In the genomic region with DNA sequence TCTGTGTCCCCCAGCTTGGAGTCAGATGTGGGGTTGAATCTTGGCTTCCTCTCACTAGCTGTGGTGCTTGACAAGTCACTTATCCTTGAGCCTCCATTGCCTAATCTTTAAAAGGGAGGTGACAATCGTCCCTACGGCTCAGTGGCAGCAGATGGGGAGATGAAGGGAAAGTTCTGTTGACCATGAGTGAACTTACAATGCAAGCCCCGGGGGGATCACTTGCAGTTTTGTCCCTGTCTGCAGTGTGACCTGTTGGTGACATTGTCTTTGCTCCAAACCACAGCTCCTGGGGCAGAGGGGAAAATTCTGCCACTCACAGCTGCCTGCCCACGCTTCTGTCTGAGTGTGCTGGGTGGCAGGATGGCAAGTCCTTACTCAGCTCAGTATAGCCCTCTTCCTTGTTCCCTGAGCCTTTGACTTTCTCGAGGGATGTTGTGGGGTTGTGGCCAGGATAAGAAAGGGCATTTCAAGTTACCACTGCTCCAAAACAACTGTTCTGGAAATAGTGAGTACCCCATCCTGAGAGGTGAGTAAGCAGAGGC, we compare ENCODE assay signal across 11 cellular contexts. TPM values are rescaled to one million over a fixed set of nuclear protein-coding genes. Genes with fewer than 3 reads are reported as not detected.
DNase-seq lines count a peak whose midpoint lies in the region; ATAC-seq and TF ChIP-seq lines count a peak whose summit lies in the region.
"Had no signal": no experiment of that assay in that cellular context is flagged by ENCODE, and none has a peak within 500 bp of the region (broad histone marks: within the 10 kb centered on the region; RNA-seq: fewer than 3 reads in every experiment).

No MANE protein-coding gene starts in this region.

- H3K4me1 ChIP-seq in mammary epithelial cell (ENCODE audit: insufficient read depth, low read length) (peaks cover 28% of the 10 kb centered on the region), breast epithelium (no peaks in the 10 kb centered on the region), mesendoderm (ENCODE audit: control insufficient read depth, low read depth, low read length) (peaks cover 6% of the 10 kb centered on the region), upper lobe of right lung (no peaks in the 10 kb centered on the region), adrenal gland (replicated peaks in 1 of 2) (peaks cover 0 to 5% of the 10 kb centered on the region in 2 donors)
- H3K4me1 ChIP-seq: parathyroid adenoma had no signal

- H3K56ac ChIP-seq in mesendoderm (ENCODE audit: low read length), result peak overlapping the region; percentile 90

- H3K23ac ChIP-seq in mesendoderm (ENCODE audit: low read length), result no peak overlapping the region

- H2AK5ac ChIP-seq in mesendoderm (ENCODE audit: low read length), result no peak overlapping the region

- H4K8ac ChIP-seq in mesendoderm (ENCODE audit: low read depth, low read length), result no peak overlapping the region

- H3K27me3 ChIP-seq in mammary epithelial cell (ENCODE audit: insufficient read depth, low read length) (peaks cover 10% of the 10 kb centered on the region), breast epithelium (peaks cover 0 to 31% of the 10 kb centered on the region in 2 donors), mesendoderm (ENCODE audit: insufficient read depth, low read length, poor library complexity) (peaks cover 3% of the 10 kb centered on the region), upper lobe of right lung (peaks cover 25% of the 10 kb centered on the region), adrenal gland (peaks cover 31% of the 10 kb centered on the region)

- peaks cover 2% of the 10 kb centered on the region for H3K79me1 ChIP-seq in mesendoderm (ENCODE audit: low read length)

- no peak overlapping the region for H2BK15ac ChIP-seq in mesendoderm (replicated peaks; ENCODE audit: low read depth)

- H3K4me3 ChIP-seq in mammary epithelial cell (replicated peaks in 1 of 3; ENCODE audit: insufficient read depth in 1 of 3, low read depth in 2 of 3, low read length in 3 of 3) (peak overlapping the region; percentile 18 to 73 (median 56)), breast epithelium (peak overlapping the region in 1 of 3 donors; percentile 59), epithelial cell of proximal tubule (ENCODE audit: low read depth, low read length) (peak overlapping the region; percentile 56), mesendoderm (ENCODE audit: low read length) (no peak overlapping the region), upper lobe of right lung (peak overlapping the region; percentile 41), adrenal gland (no peak overlapping the region)

- no peak overlapping the region for H2BK5ac ChIP-seq in mesendoderm (ENCODE audit: low read length)

- H3K4me2 ChIP-seq in mammary epithelial cell (ENCODE audit: insufficient read depth, low read depth, low read length) (peak overlapping the region; percentile 78), mesendoderm (ENCODE audit: low read length) (peak overlapping the region; percentile 87)

- 23% methylated on average over 5 of the region's 5 CpGs for WGBS in mammary epithelial cell (ENCODE audit: low coverage, missing lambda C conversion rate)
- WGBS in mesendoderm (ENCODE audit: extremely low coverage, insufficient coverage, low lambda C conversion rate), result no CpG with 5 or more reads among the region's 5 CpGs
- 42 to 74% (median 54%) methylated on average over 5 of the region's 5 CpGs for WGBS in adrenal gland, 4 donors

- H3K9ac ChIP-seq in mammary epithelial cell (ENCODE audit: insufficient read depth, low read length), result peak overlapping the region; percentile 61
- H3K9ac ChIP-seq in mesendoderm (ENCODE audit: low read length), result peak overlapping the region; percentile 69
- H3K9ac ChIP-seq: parathyroid adenoma had no signal

- H3K9me3 ChIP-seq in mammary epithelial cell (replicated peaks; ENCODE audit: insufficient read depth, low read length) (no peaks in the 10 kb centered on the region), breast epithelium (no peaks in the 10 kb centered on the region), upper lobe of right lung (no peaks in the 10 kb centered on the region), adrenal gland (replicated peaks in 1 of 3) (no peaks in the 10 kb centered on the region)
- H3K9me3 ChIP-seq: thoracic aorta had no signal

- H4K5ac ChIP-seq in mesendoderm (ENCODE audit: low read length), result no peak overlapping the region

- H3K18ac ChIP-seq in mesendoderm (ENCODE audit: low read length), result no peak overlapping the region

- CTCF ChIA-PET in mammary epithelial cell (lab: Charles Lee; ENCODE audit: low non-redundant PET), result interaction anchor here (0.8 kb wide), 1 partner anchor 19 kb away, joined by 4 read pairs; no protein-coding TSS in a partner anchor

- H4K20me1 ChIP-seq in mammary epithelial cell (ENCODE audit: insufficient read depth, low read length), result no peaks in the 10 kb centered on the region

- TF ChIP-seq POLR2A in breast epithelium (IDR thresholded peaks at IDR 0.05), result no peak
- no peak for TF ChIP-seq POLR2A in adrenal gland (IDR thresholded peaks at IDR 0.05)

- no peaks in the 10 kb centered on the region for H3K36me3 ChIP-seq in mammary epithelial cell (ENCODE audit: insufficient read depth, low read length)
- H3K36me3 ChIP-seq in breast epithelium, result no peaks in the 10 kb centered on the region
- H3K36me3 ChIP-seq in mesendoderm (ENCODE audit: control insufficient read depth, insufficient read depth, low read length), result no peaks in the 10 kb centered on the region
- no peaks in the 10 kb centered on the region for H3K36me3 ChIP-seq in upper lobe of right lung
- no peaks in the 10 kb centered on the region for H3K36me3 ChIP-seq in adrenal gland (replicated peaks in 1 of 2)
- H3K36me3 ChIP-seq: thoracic aorta had no signal

- H2AFZ ChIP-seq in mammary epithelial cell (ENCODE audit: low read depth, low read length), result no peak overlapping the region
- H2AFZ ChIP-seq: parathyroid adenoma had no signal

- dilution Hi-C loops in mammary epithelial cell (cut with HindIII; ENCODE audit: low sequenced_read_pairs), result no loop called here

- no TSS peak for BruUV-seq in mammary epithelial cell (replicated peaks; lab: Mats Ljungman, UMichigan)

- H3K79me2 ChIP-seq in mammary epithelial cell (ENCODE audit: insufficient read depth, low read length) (peaks cover 64% of the 10 kb centered on the region), mesendoderm (ENCODE audit: control insufficient read depth, insufficient read depth, low read length) (peaks cover 3% of the 10 kb centered on the region)
- H3K79me2 ChIP-seq: parathyroid adenoma had no signal

- TF ChIP-seq CTCF in mammary epithelial cell (conservative IDR thresholded peaks at IDR 0.05 in 1 of 2, IDR thresholded peaks at IDR 0.05 in 1 of 2; ENCODE audit: extremely low read depth in 1 of 2, insufficient read depth in 1 of 2, low read depth in 1 of 2, low read length in 2 of 2), result no peak
- no peak for TF ChIP-seq CTCF in breast epithelium (IDR thresholded peaks at IDR 0.05)
- TF ChIP-seq CTCF in epithelial cell of proximal tubule (conservative IDR thresholded peaks at IDR 0.05; ENCODE audit: low read depth, low read length), result no peak
- no peak for TF ChIP-seq CTCF in upper lobe of right lung (IDR thresholded peaks at IDR 0.05)
- TF ChIP-seq CTCF in adrenal gland (IDR thresholded peaks at IDR 0.05), result no peak

- ATAC-seq in upper lobe of right lung (peak; percentile 29), HG02938 (IDR thresholded peaks at IDR 0.05; ENCODE audit: unreplicated experiment) (no peak), HG02642 (IDR thresholded peaks at IDR 0.05; ENCODE audit: poor library complexity, unreplicated experiment) (no peak)

- H2BK120ac ChIP-seq in mesendoderm (ENCODE audit: low read depth, low read length), result no peak overlapping the region

- in situ Hi-C loops in mammary epithelial cell (cut with MboI; ENCODE audit: low sequenced_read_pairs in 2 of 2), result no loop called here

- H3K27ac ChIP-seq in mammary epithelial cell (ENCODE audit: insufficient read depth, low read depth, low read length), result peak overlapping the region; percentile 58
- no peak overlapping the region for H3K27ac ChIP-seq in breast epithelium
- H3K27ac ChIP-seq in mesendoderm (ENCODE audit: low read depth, low read length), result no peak overlapping the region
- H3K27ac ChIP-seq in upper lobe of right lung, result no peak overlapping the region
- H3K27ac ChIP-seq in adrenal gland, result no peak overlapping the region
- H3K27ac ChIP-seq: parathyroid adenoma, thoracic aorta had no signal

- H3K4ac ChIP-seq in mesendoderm (ENCODE audit: low read depth, low read length), result no peak overlapping the region

- intact Hi-C loops in mammary epithelial cell (cut with micrococcal nuclease) (no loop called here), breast epithelium (cut with DNase I; ENCODE audit: low total_unique reads) (loop anchor here (2.0 kb wide), 1 partner anchor 54 kb away; no protein-coding TSS in a partner anchor), upper lobe of right lung (cut with DNase I) (no loop called here), adrenal gland (cut with DNase I) (no loop called here)

- DNase-seq in mammary epithelial cell, result no peak
- no peak for DNase-seq in breast epithelium (ENCODE audit: low spot score in 2 of 2)
- no peak for DNase-seq in epithelial cell of proximal tubule (ENCODE audit: low read depth)
- DNase-seq in mesendoderm, result no peak
- no peak for DNase-seq in upper lobe of right lung
- DNase-seq in adrenal gland, result no peak
- DNase-seq: cerebellar nuclear complex had no signal

RNA-seq across cellular contexts. Expression of a gene that starts 1.7 kb away (rescaled TPM):
- total RNA-seq in mammary epithelial cell (10 to 100 TPM in 1 of 2 donors, under 1 TPM in 1; 0.67 to 75.0 TPM), breast epithelium (under 1 TPM in 2 of 3 donors, not detected in 1; 0.15 to 0.16 TPM), epithelial cell of proximal tubule (1.1 and 21.7 TPM in 2 replicates), upper lobe of right lung (23.5 TPM), adrenal gland (1 to 10 TPM in 1 of 8 donors, under 1 TPM in 6, not detected in 1; 0.12 to 1.4 (median 0.43) TPM)
- polyA plus RNA-seq in mammary epithelial cell (52.1 TPM), adrenal gland (under 1 TPM; 0.10 to 0.16 (median 0.15) TPM)
- 39.9 TPM for polyA minus RNA-seq in mammary epithelial cell
- 31.2 TPM for polyA plus RNA-seq in mesendoderm (2013, experiment 1 of 2)
- polyA plus RNA-seq in mesendoderm (2013, experiment 2 of 2), result 32.2 TPM

RNA-seq across cellular contexts. Expression of a gene that starts 42.3 kb away (rescaled TPM):
- total RNA-seq in mammary epithelial cell (not detected), breast epithelium (under 1 TPM in 2 of 3 donors, not detected in 1; under 0.01 to 0.15 TPM), epithelial cell of proximal tubule (not detected in 2 replicates), upper lobe of right lung (not detected), adrenal gland (not detected)
- polyA plus RNA-seq in mammary epithelial cell (not detected), adrenal gland (under 1 TPM in 2 of 3 donors, not detected in 1; 0.04 to 0.08 TPM)
- polyA minus RNA-seq in mammary epithelial cell, result not detected
- polyA plus RNA-seq in mesendoderm (2013, experiment 1 of 2), result 0.18 TPM
- polyA plus RNA-seq in mesendoderm (2013, experiment 2 of 2), result 0.21 TPM
- total RNA-seq: thoracic aorta had no signal

Comparison
In these comparisons a context has a peak if more than half of its experiments do, and no peak if none do; other contexts are left out.
1. H3K4me3 ChIP-seq: peak in mammary epithelial cell (3 of 3), epithelial cell of proximal tubule (single experiment) and upper lobe of right lung (single experiment); none in mesendoderm (single experiment) and adrenal gland (0 of 4).